Comparison of ENCODE assay signal across 15 cellular contexts in the genomic region with DNA sequence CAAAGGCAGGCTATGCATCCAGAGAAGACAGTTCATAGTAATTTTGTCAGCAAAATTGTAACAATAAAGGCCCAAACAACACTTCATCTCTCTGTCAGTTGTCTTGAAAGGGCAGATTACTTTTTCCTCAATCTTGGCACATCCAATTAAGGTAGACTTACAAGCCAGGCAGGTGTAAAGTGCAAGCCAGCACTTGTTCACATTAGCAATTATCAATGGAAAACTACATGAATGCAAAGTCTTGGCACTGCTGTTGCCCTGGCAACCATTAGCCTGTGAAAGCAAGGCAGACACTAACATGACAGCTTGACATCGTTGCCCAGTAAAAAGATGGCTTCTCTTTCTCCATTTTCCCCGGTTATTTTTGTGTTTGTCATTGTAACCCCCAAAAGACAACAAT.
"Had no signal": no experiment of that assay in that cellular context is flagged by ENCODE, and none has a peak within 500 bp of the region (broad histone marks: within the 10 kb centered on the region; RNA-seq: fewer than 3 reads in every experiment).

No MANE protein-coding gene starts in this region.

- H3K4me2 ChIP-seq: smooth muscle cell had no signal

- ATAC-seq: gastroesophageal sphincter; right cardiac atrium; stimulated activated effector memory CD8-positive, alpha-beta T cell treated with anti-CD3 and anti-CD28 coated beads, Interleukin-12 subunit alpha, Interleukin-12 subunit beta, amount 100 ng/mL, for 72 hours had no signal

- DNase-seq: activated CD4-positive, alpha-beta T cell treated with anti-CD3 and anti-CD28 coated beads for 1 hour; activated CD4-positive, alpha-beta T cell treated with anti-CD3 and anti-CD28 coated beads, Interleukin-2, amount 50 U/mL, for 48 hours; activated gamma-delta T cell treated with Interleukin-2 at 50 U/mL for 16 hours; activated naive CD8-positive, alpha-beta T cell treated with anti-CD3 and anti-CD28 coated beads for 36 hours; activated T-cell treated with anti-CD3 and anti-CD28 coated beads, Interleukin-2, amount 50 U/mL, for 48 hours; effector CD4-positive, alpha-beta T cell; kidney; right cardiac atrium; T-helper 9 cell; tibial artery had no signal

- H3K9me3 ChIP-seq: gastroesophageal sphincter, tibial artery, vagina had no signal

- H3K36me3 ChIP-seq: gastroesophageal sphincter, tibial artery, vagina had no signal

- H3K4me1 ChIP-seq: gastroesophageal sphincter, tibial artery, vagina had no signal

- H3K4me3 ChIP-seq: coronary artery, gastroesophageal sphincter, smooth muscle cell, tibial artery, vagina had no signal

- H3K27me3 ChIP-seq: tibial artery, vagina had no signal

- H3K27ac ChIP-seq: coronary artery, gastroesophageal sphincter, tibial artery, vagina had no signal
